In the genomic region with DNA sequence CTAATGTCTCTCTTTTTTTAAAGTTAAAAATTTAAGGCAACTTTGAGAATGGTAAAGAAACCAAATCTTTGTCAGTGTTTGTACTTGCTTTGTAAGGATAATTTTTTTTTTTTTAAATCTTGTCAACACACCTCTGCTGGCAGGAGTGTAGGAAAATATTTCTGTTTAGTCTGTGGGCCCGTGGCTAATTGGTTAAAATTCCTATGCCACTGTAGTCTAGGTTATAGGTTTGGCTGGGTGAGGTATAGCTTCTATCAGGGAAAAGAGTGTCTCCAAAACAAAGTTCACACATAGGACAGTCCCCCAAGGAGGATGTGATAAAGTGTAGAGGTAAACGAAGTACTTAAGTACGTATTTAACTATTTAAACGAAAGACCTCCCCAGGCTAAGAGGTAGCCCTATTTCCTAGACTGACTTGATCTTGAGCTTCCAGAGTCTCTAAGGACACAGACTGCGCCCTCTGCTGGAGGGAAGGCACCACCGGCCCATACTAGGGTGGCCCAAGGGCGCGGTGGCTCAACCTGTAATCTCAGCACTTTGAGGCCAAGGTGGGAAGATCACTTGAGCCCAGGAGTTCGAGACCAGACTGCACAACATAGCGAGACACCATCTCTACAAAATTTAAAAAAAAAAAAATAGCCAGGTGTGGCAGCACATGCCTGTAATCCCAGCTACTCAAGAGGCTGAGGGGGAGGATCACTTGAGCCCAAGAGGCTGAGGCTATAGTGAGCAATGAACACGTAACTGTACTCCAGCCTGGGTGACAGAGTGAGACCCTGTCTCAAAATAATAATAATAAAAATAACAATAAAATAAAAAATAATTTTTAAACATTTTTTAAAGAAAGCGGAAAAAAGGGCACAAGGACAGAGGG, we compare ENCODE assay signal across 8 cellular contexts. TPM values are rescaled to one million over a fixed set of nuclear protein-coding genes. Genes with fewer than 3 reads are reported as not detected.
DNase-seq lines count a peak whose midpoint lies in the region; ATAC-seq, FAIRE-seq and TF ChIP-seq lines count a peak whose summit lies in the region.

No MANE protein-coding gene starts in this region.

- no peaks in the 10 kb centered on the region for H3K9me3 Mint-ChIP-seq in T-cell

- H3K27me3 Mint-ChIP-seq in T-cell = no peaks in the 10 kb centered on the region

- POLR2A ChIA-PET in T-cell (lab: Charles Lee) = interaction anchor here in 1 of 2 donors (0.7 to 1.2 kb wide), 2 partner anchors 112 to 192 kb away, joined by 3 read pairs; no protein-coding TSS in a partner anchor

- no peak overlapping the region for H3K4me3 Mint-ChIP-seq in T-cell

- TF ChIP-seq CTCF in 22Rv1 (IDR thresholded peaks at IDR 0.05) (peak; percentile 94), NB4 (IDR thresholded peaks at IDR 0.05; ENCODE audit: low read depth, low read length) (peak; percentile 94), heart left ventricle (IDR thresholded peaks at IDR 0.05) (peak; percentile 76 to 94 (median 88))

- H3K27ac Mint-ChIP-seq in T-cell = peak overlapping the region in 1 of 2 donors; percentile 54

- H3K27me3 ChIP-seq in heart left ventricle = no peaks in the 10 kb centered on the region

- peaks cover 8 to 19% (median 8%) of the 10 kb centered on the region in 3 donors for H3K4me1 Mint-ChIP-seq in T-cell

- FAIRE-seq in GM18507 (lab: Jason Lieb, UNC) = peak; percentile 96

- peaks cover 7 to 47% (median 30%) of the 10 kb centered on the region in 12 donors for H3K4me1 ChIP-seq in heart left ventricle

- H3K27ac ChIP-seq in 22Rv1 (no peak overlapping the region), heart left ventricle (peak overlapping the region in 3 of 12 donors; percentile 5 to 100 (median 15))

- no peaks in the 10 kb centered on the region for H3K9me3 ChIP-seq in heart left ventricle

- intact Hi-C loops in heart left ventricle (cut with DNase I) = loop anchor here (1.0 to 10.0 kb wide), 7 partner anchors 35 to 183 kb away; partner anchors contain the start of genes COPS7B (in 1 of the 10) and PDE6D (in 1 of the 10)

- no peak overlapping the region for H3K4me3 ChIP-seq in NB4 (ENCODE audit: low read depth, low read length)
- no peak overlapping the region for H3K4me3 ChIP-seq in heart left ventricle

- peak; percentile 28 to 53 (median 46) for ATAC-seq in T-cell (replicated peaks in 1 of 4)
- peak in 1 of 4 donors; percentile 23 for ATAC-seq in heart left ventricle

- no peaks in the 10 kb centered on the region for H3K36me3 Mint-ChIP-seq in T-cell

- WGBS in heart left ventricle, 4 donors = 25 to 31% (median 29%) methylated on average over 12 of the region's 12 CpGs

- no peaks in the 10 kb centered on the region for H3K36me3 ChIP-seq in heart left ventricle

- DNase-seq in GM18507 (ENCODE audit: extremely low spot score, insufficient read length, low read depth) (no peak), NB4 (ENCODE audit: low read depth) (peak; percentile 85), T-cell (peak; percentile 32 to 82 (median 67)), heart left ventricle (peak; percentile 79 to 89 (median 84)), renal cortical epithelial cell (ENCODE audit: low read depth) (peak; percentile 76), cortex of kidney (lab: John Stamatoyannopoulos, UW) (no peak)
- peak; percentile 70 for DNase-seq in activated naive CD8-positive, alpha-beta T cell treated with anti-CD3 and anti-CD28 coated beads, Interleukin-2, amount 50 U/mL, for 16 hours (ENCODE audit: low read depth, low spot score)

- TF ChIP-seq POLR2A in NB4 (IDR thresholded peaks at IDR 0.05; ENCODE audit: extremely low read depth, insufficient read length) (no peak), heart left ventricle (IDR thresholded peaks at IDR 0.05) (no peak)

- CTCF ChIA-PET in T-cell (lab: Charles Lee) = interaction anchor here in 1 of 2 donors (0.6 to 1.9 kb wide), 16 partner anchors 9 to 121 kb away, joined by 3 to 14 read pairs (median 4); partner anchors contain the start of gene NMUR1

RNA-seq across cellular contexts. Expression of gene TEX44, which starts 8.9 kb away (rescaled TPM):
- total RNA-seq in T-cell = not detected
- not detected for total RNA-seq in heart left ventricle
- not detected for polyA plus RNA-seq in heart left ventricle
- not detected in 2 replicates for total RNA-seq in renal cortical epithelial cell

Comparison
In these comparisons a context has a peak if more than half of its experiments do, and no peak if none do; other contexts are left out.
1. DNase-seq: peak in NB4 (single experiment), T-cell (34 of 34), activated naive CD8-positive, alpha-beta T cell treated with anti-CD3 and anti-CD28 coated beads, Interleukin-2, amount 50 U/mL, for 16 hours (single experiment), heart left ventricle (5 of 5) and renal cortical epithelial cell (single experiment); none in GM18507 (single experiment) and cortex of kidney (single experiment).
2. Peak in every context shown above with its lines, with median percentiles within 50 percentile points of each other: CTCF ChIP-seq.